Comparison of ENCODE assay signal across 1 cellular context in genomic region chr16:29737713-29738112, GRCh38.
TF ChIP-seq lines count a peak whose summit lies in the region.

No MANE protein-coding gene starts in this region.

TF ChIP-seq in HepG2, 621 proteins besides CTCF, POLR2A, EP300 and RAD21:
- TF ChIP-seq ZNF547 (CRISPR knock-in tag; IDR thresholded peaks at IDR 0.05) (0 out of 2 replicates have a peak, but pooled peaks have one; percentile 32), ZNF614 (CRISPR knock-in tag; IDR thresholded peaks at IDR 0.05; ENCODE audit: borderline replicate concordance) (no peak), ZNF232 (CRISPR knock-in tag; IDR thresholded peaks at IDR 0.05; ENCODE audit: borderline replicate concordance) (no peak), ZNF441 (CRISPR knock-in tag; IDR thresholded peaks at IDR 0.05; ENCODE audit: borderline replicate concordance) (no peak), ZSCAN25 (CRISPR knock-in tag; IDR thresholded peaks at IDR 0.05) (peak; percentile 82; the same call in 1 of the 2 replicates), SRSF4 (IDR thresholded peaks at IDR 0.05; ENCODE audit: low read depth, low read length, poor library complexity, severe bottlenecking) (no peak), FIP1L1 (IDR thresholded peaks at IDR 0.05; ENCODE audit: borderline replicate concordance, insufficient read depth, low read depth, low read length) (no peak), ZNF652 (CRISPR knock-in tag; IDR thresholded peaks at IDR 0.05; ENCODE audit: borderline replicate concordance, low read depth) (no peak), TIGD3 (CRISPR knock-in tag; IDR thresholded peaks at IDR 0.05; ENCODE audit: borderline replicate concordance) (0 out of 2 replicates have a peak, but pooled peaks have one; percentile 52), ZNF580 (CRISPR knock-in tag; IDR thresholded peaks at IDR 0.05; ENCODE audit: borderline replicate concordance, low read depth) (no peak), SP1 (IDR thresholded peaks at IDR 0.05) (no peak), SP1 (CRISPR knock-in tag; IDR thresholded peaks at IDR 0.05) (no peak), ZNF598 (CRISPR knock-in tag; IDR thresholded peaks at IDR 0.05; ENCODE audit: borderline replicate concordance) (0 out of 2 replicates have a peak, but pooled peaks have one; percentile 32), ZNF883 (CRISPR knock-in tag; IDR thresholded peaks at IDR 0.05; ENCODE audit: not compliant biosample characterization) (peak; percentile 22), PAX8 (CRISPR knock-in tag; IDR thresholded peaks at IDR 0.05; ENCODE audit: borderline replicate concordance) (no peak), MYC (CRISPR knock-in tag; IDR thresholded peaks at IDR 0.05; ENCODE audit: borderline replicate concordance) (no peak), ZNF142 (CRISPR knock-in tag; IDR thresholded peaks at IDR 0.05) (0 out of 2 replicates have a peak, but pooled peaks have one; percentile 35), AHR (CRISPR knock-in tag; IDR thresholded peaks at IDR 0.05) (no peak), PHF20 (CRISPR knock-in tag; IDR thresholded peaks at IDR 0.05) (no peak), SALL2 (CRISPR knock-in tag; IDR thresholded peaks at IDR 0.05) (no peak), GRHL1 (CRISPR knock-in tag; conservative IDR thresholded peaks at IDR 0.05) (no peak), CBX5 (CRISPR knock-in tag; IDR thresholded peaks at IDR 0.05; ENCODE audit: borderline replicate concordance) (no peak), ZNF777 (CRISPR knock-in tag; IDR thresholded peaks at IDR 0.05) (0 out of 2 replicates have a peak, but pooled peaks have one; percentile 42), ZNF775 (CRISPR knock-in tag; IDR thresholded peaks at IDR 0.05; ENCODE audit: borderline replicate concordance) (no peak), KAT2B (IDR thresholded peaks at IDR 0.05; ENCODE audit: borderline replicate concordance, low read depth, low read length) (no peak), ZFY (CRISPR knock-in tag; IDR thresholded peaks at IDR 0.05) (0 out of 2 replicates have a peak, but pooled peaks have one; percentile 22), ZMYM3 (CRISPR knock-in tag; IDR thresholded peaks at IDR 0.05) (peak; percentile 12; the same call in 1 of the 2 replicates), HNRNPL (IDR thresholded peaks at IDR 0.05; ENCODE audit: low read depth, low read length) (no peak), SAFB2 (CRISPR knock-in tag; IDR thresholded peaks at IDR 0.05; ENCODE audit: borderline replicate concordance, low read depth) (no peak), ARID4A (CRISPR knock-in tag; IDR thresholded peaks at IDR 0.05; ENCODE audit: borderline replicate concordance) (0 out of 2 replicates have a peak, but pooled peaks have one; percentile 18), ZFYVE20 (CRISPR knock-in tag; IDR thresholded peaks at IDR 0.05; ENCODE audit: borderline replicate concordance, low read depth) (no peak), TRIM22 (IDR thresholded peaks at IDR 0.05) (no peak)
- TF ChIP-seq, protein P1, sequence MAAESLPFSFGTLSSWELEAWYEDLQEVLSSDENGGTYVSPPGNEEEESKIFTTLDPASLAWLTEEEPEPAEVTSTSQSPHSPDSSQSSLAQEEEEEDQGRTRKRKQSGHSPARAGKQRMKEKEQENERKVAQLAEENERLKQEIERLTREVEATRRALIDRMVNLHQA (CRISPR knock-in tag; IDR thresholded peaks at IDR 0.05): no peak
- TF ChIP-seq, protein P2, sequence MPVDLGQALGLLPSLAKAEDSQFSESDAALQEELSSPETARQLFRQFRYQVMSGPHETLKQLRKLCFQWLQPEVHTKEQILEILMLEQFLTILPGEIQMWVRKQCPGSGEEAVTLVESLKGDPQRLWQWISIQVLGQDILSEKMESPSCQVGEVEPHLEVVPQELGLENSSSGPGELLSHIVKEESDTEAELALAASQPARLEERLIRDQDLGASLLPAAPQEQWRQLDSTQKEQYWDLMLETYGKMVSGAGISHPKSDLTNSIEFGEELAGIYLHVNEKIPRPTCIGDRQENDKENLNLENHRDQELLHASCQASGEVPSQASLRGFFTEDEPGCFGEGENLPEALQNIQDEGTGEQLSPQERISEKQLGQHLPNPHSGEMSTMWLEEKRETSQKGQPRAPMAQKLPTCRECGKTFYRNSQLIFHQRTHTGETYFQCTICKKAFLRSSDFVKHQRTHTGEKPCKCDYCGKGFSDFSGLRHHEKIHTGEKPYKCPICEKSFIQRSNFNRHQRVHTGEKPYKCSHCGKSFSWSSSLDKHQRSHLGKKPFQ (CRISPR knock-in tag; IDR thresholded peaks at IDR 0.05; ENCODE audit: insufficient replicate concordance): no peak
- TF ChIP-seq, protein P3, sequence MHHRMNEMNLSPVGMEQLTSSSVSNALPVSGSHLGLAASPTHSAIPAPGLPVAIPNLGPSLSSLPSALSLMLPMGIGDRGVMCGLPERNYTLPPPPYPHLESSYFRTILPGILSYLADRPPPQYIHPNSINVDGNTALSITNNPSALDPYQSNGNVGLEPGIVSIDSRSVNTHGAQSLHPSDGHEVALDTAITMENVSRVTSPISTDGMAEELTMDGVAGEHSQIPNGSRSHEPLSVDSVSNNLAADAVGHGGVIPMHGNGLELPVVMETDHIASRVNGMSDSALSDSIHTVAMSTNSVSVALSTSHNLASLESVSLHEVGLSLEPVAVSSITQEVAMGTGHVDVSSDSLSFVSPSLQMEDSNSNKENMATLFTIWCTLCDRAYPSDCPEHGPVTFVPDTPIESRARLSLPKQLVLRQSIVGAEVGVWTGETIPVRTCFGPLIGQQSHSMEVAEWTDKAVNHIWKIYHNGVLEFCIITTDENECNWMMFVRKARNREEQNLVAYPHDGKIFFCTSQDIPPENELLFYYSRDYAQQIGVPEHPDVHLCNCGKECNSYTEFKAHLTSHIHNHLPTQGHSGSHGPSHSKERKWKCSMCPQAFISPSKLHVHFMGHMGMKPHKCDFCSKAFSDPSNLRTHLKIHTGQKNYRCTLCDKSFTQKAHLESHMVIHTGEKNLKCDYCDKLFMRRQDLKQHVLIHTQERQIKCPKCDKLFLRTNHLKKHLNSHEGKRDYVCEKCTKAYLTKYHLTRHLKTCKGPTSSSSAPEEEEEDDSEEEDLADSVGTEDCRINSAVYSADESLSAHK (CRISPR knock-in tag; IDR thresholded peaks at IDR 0.05; ENCODE audit: borderline replicate concordance): no peak
TF ChIP-seq in HepG2: peak in this region for 10.
